Comparison of ENCODE assay signal across 26 cellular contexts in the genomic region with DNA sequence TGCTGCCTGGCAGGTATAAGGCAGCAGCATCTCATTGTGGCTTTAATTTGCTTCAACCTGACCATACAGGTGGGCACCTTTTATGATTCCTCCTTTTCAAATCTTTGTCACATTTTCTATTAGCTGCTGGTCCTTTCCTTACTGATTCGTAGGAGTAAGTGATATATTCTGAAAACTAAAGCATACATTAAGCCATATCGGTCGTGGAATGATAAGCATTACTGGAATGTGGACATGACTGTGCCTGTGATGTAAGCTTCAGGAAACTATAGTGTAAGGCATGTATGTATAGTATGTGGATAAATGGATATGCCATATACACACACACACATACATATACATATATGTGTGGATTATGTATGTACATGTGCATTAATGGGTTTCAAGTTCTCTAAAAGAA. TPM values are rescaled to one million over a fixed set of nuclear protein-coding genes. Genes with fewer than 3 reads are reported as not detected.
A peak's percentile ranks its signal among the peaks of the same experiment; 100 is the strongest.
DNase-seq lines count a peak whose midpoint lies in the region; ATAC-seq and TF ChIP-seq lines count a peak whose summit lies in the region.
"Had no signal": no experiment of that assay in that cellular context is flagged by ENCODE, and none has a peak within 500 bp of the region (broad histone marks: within the 10 kb centered on the region; RNA-seq: fewer than 3 reads in every experiment).

No MANE protein-coding gene starts in this region.

- BruUV-seq in A673 (replicated peaks; lab: Mats Ljungman, UMichigan) (no TSS peak), PC-3 (replicated peaks; lab: Mats Ljungman, UMichigan) (no TSS peak)

- H3K9me3 ChIP-seq in A673 (ENCODE audit: low read depth, low read length, poor library complexity, severe bottlenecking) (no peaks in the 10 kb centered on the region), PC-3 (ENCODE audit: low read length) (no peaks in the 10 kb centered on the region), neuronal stem cell (replicated peaks in 1 of 2; ENCODE audit: control insufficient read depth in 2 of 2, insufficient read depth in 1 of 2, low read depth in 1 of 2, low read length in 2 of 2) (no peaks in the 10 kb centered on the region)
- H3K9me3 ChIP-seq: adrenal gland, left lung, upper lobe of right lung had no signal

- H3K4me1 Mint-ChIP-seq in chondrocyte (ENCODE audit: low read depth), result peaks cover 30% of the 10 kb centered on the region

- H2BK120ac ChIP-seq in neuronal stem cell (ENCODE audit: low read depth, low read length), result no peak overlapping the region

- no peak overlapping the region for H2AFZ ChIP-seq in PC-3 (ENCODE audit: low read length)
- H2AFZ ChIP-seq in neuronal stem cell (ENCODE audit: low read length), result no peak overlapping the region
- H2AFZ ChIP-seq: neural progenitor cell had no signal

- H3K9me2 ChIP-seq in PC-3 (replicated peaks; ENCODE audit: low read length), result no peaks in the 10 kb centered on the region

- ATAC-seq in PC-3 (no peak), HG02571 (IDR thresholded peaks at IDR 0.05; ENCODE audit: unreplicated experiment) (no peak), GM18519 (IDR thresholded peaks at IDR 0.05; ENCODE audit: low FRiP score, unreplicated experiment) (no peak)
- ATAC-seq: left lung; stimulated activated memory B cell treated with anti-CD40 and anti-IgM and Interleukin-4, amounts not matched to agents 10 μg/mL and 1 μg/mL and 100 μg/mL, for 72 hours; upper lobe of right lung had no signal

- H3K4me1 ChIP-seq in A673 (ENCODE audit: insufficient read depth, low read length, poor library complexity, severe bottlenecking) (peaks cover 4% of the 10 kb centered on the region), PC-3 (ENCODE audit: insufficient read depth, low read length) (peaks cover 33% of the 10 kb centered on the region), neuronal stem cell (ENCODE audit: control insufficient read depth in 2 of 2, insufficient read depth in 1 of 2, low read depth in 1 of 2, low read length in 2 of 2) (peaks cover 0 to 1% of the 10 kb centered on the region in 2 donors)
- H3K4me1 ChIP-seq: neural progenitor cell, upper lobe of right lung had no signal

- H3K9me3 Mint-ChIP-seq in chondrocyte (ENCODE audit: low read depth), result no peaks in the 10 kb centered on the region
- H3K9me3 Mint-ChIP-seq: activated CD4-positive, alpha-beta memory T cell treated with anti-CD3 and anti-CD28 coated beads for 36 hours; activated naive CD4-positive, alpha-beta T cell treated with anti-CD3 and anti-CD28 coated beads for 36 hours; CD14-positive monocyte; memory B cell; neural progenitor cell; stimulated activated memory B cell treated with anti-CD40 and anti-IgM and Interleukin-4, amounts not matched to agents 10 μg/mL and 1 μg/mL and 100 μg/mL, for 72 hours had no signal

- peaks cover 5% of the 10 kb centered on the region for H3K79me1 ChIP-seq in neuronal stem cell (ENCODE audit: low read depth, low read length)

- intact Hi-C loops in A673 (cut with micrococcal nuclease; ENCODE audit: unreplicated experiment) (loop anchor here (5.0 kb wide), 1 partner anchor 48 kb away; no protein-coding TSS in a partner anchor), PC-3 (cut with micrococcal nuclease) (no loop called here)

- POLR2A ChIA-PET in A673 (lab: Charles Lee; ENCODE audit: low non-redundant PET), result no interaction called here
- POLR2A ChIA-PET in PC-3 (lab: Charles Lee; ENCODE audit: unreplicated experiment), result no interaction called here

- CTCF ChIA-PET in A673 (lab: Charles Lee), result interaction anchor here (0.5 kb wide), 1 partner anchor 11 kb away, joined by 3 read pairs; no protein-coding TSS in a partner anchor
- CTCF ChIA-PET in PC-3 (lab: Charles Lee), result no interaction called here

- peak overlapping the region; percentile 99 for H3K23ac ChIP-seq in neuronal stem cell (ENCODE audit: low read depth, low read length, poor library complexity)

- H2BK15ac ChIP-seq in neuronal stem cell (ENCODE audit: low read length), result no peak overlapping the region

- no CpG with 5 or more reads among the region's 3 CpGs for WGBS in neuronal stem cell (ENCODE audit: extremely low coverage in 2 of 2, insufficient read length in 2 of 2, insufficient replicate concordance in 1 of 2), 2 donors

- H2AK5ac ChIP-seq in neuronal stem cell (ENCODE audit: low read depth, low read length), result no peak overlapping the region

- H3K4me3 ChIP-seq in A673 (ENCODE audit: low read depth, low read length, poor library complexity, severe bottlenecking) (no peak overlapping the region), PC-3 (ENCODE audit: low read length) (no peak overlapping the region), neuronal stem cell (ENCODE audit: low read length in 2 of 2) (no peak overlapping the region)
- H3K4me3 ChIP-seq: adrenal gland, left lung, neural progenitor cell, upper lobe of right lung had no signal

- no peaks in the 10 kb centered on the region for H3K27me3 Mint-ChIP-seq in chondrocyte (ENCODE audit: low read depth)
- H3K27me3 Mint-ChIP-seq: activated CD4-positive, alpha-beta memory T cell treated with anti-CD3 and anti-CD28 coated beads for 36 hours; memory B cell; progenitor cell of endocrine pancreas; stimulated activated memory B cell treated with anti-CD40 and anti-IgM and Interleukin-4, amounts not matched to agents 10 μg/mL and 1 μg/mL and 100 μg/mL, for 72 hours had no signal

- no peaks in the 10 kb centered on the region for H3K27me3 ChIP-seq in A673 (replicated peaks; ENCODE audit: insufficient read depth, low read depth, low read length, poor library complexity)
- H3K27me3 ChIP-seq in PC-3 (ENCODE audit: low read length), result no peaks in the 10 kb centered on the region
- no peaks in the 10 kb centered on the region for H3K27me3 ChIP-seq in neuronal stem cell (ENCODE audit: control insufficient read depth in 3 of 3, insufficient read depth in 3 of 3, low read depth in 1 of 3, low read length in 3 of 3)
- H3K27me3 ChIP-seq: adrenal gland, left lung, neural progenitor cell, upper lobe of right lung had no signal

- H3K27ac ChIP-seq in A673 (ENCODE audit: low read depth, low read length, poor library complexity, severe bottlenecking) (no peak overlapping the region), PC-3 (ENCODE audit: low read length) (no peak overlapping the region), neuronal stem cell (replicated peaks; ENCODE audit: low read length) (no peak overlapping the region)
- H3K27ac ChIP-seq: adrenal gland, left lung, neural progenitor cell, upper lobe of right lung had no signal

- DNase-seq in A673 (ENCODE audit: low spot score), result peak; percentile 17
- peak; percentile 28 for DNase-seq in PC-3
- DNase-seq in chondrocyte (ENCODE audit: low spot score), result no peak
- DNase-seq in neuronal stem cell (ENCODE audit: low spot score), result no peak
- no peak for DNase-seq in DMS114 treated with DMSO at 0.1 percent for 48 hours (lab: John Stamatoyannopoulos, UW; ENCODE audit: unreplicated experiment)
- no peak for DNase-seq in T1000 (lab: John Stamatoyannopoulos, UW)
- DNase-seq: activated CD4-positive, alpha-beta memory T cell treated with anti-CD3 and anti-CD28 coated beads for 36 hours; activated CD4-positive, alpha-beta T cell treated with anti-CD3 and anti-CD28 coated beads for 1 hour; activated naive CD4-positive, alpha-beta T cell treated with anti-CD3 and anti-CD28 coated beads for 36 hours; adrenal gland; DMS79 treated with DMSO at 0.1 percent for 48 hours; effector CD4-positive, alpha-beta T cell; Karpas-422; left lung; NCI-H1417; NCI-H2029 treated with DMSO at 0.1 percent for 48 hours; NCI-H524 treated with DMSO at 0.1 percent for 48 hours; OCI-M1; upper lobe of right lung had no signal

- H3F3A ChIP-seq in PC-3 (ENCODE audit: low read length, unreplicated experiment), result no peaks in the 10 kb centered on the region

- H3K36me3 ChIP-seq in A673 (ENCODE audit: insufficient read depth, low read length, poor library complexity, severe bottlenecking) (no peaks in the 10 kb centered on the region), PC-3 (ENCODE audit: low read depth, low read length) (no peaks in the 10 kb centered on the region), neuronal stem cell (replicated peaks in 1 of 2; ENCODE audit: control insufficient read depth in 2 of 2, insufficient read depth in 2 of 2, low read length in 2 of 2) (peaks cover 8 to 26% of the 10 kb centered on the region in 2 donors)
- H3K36me3 ChIP-seq: adrenal gland, left lung, neural progenitor cell, upper lobe of right lung had no signal

- TF ChIP-seq CTCF in A673 (conservative IDR thresholded peaks at IDR 0.05; ENCODE audit: low read depth, low read length), result no peak
- TF ChIP-seq CTCF in PC-3 (conservative IDR thresholded peaks at IDR 0.05; ENCODE audit: low read depth, low read length), result no peak
- no peak for TF ChIP-seq CTCF in chondrocyte (IDR thresholded peaks at IDR 0.05)

- H3K4me2 ChIP-seq in PC-3 (ENCODE audit: low read length) (no peak overlapping the region), neuronal stem cell (ENCODE audit: insufficient read depth, low read length, poor library complexity, severe bottlenecking) (peak overlapping the region; percentile 11)
- H3K4me2 ChIP-seq: neural progenitor cell had no signal

- H3K36me3 Mint-ChIP-seq in chondrocyte (ENCODE audit: low read depth), result no peaks in the 10 kb centered on the region
- H3K36me3 Mint-ChIP-seq: activated CD4-positive, alpha-beta memory T cell treated with anti-CD3 and anti-CD28 coated beads for 36 hours had no signal

- H3K4me3 Mint-ChIP-seq in chondrocyte (ENCODE audit: unreplicated experiment), result no peak overlapping the region
- H3K4me3 Mint-ChIP-seq: activated CD4-positive, alpha-beta memory T cell treated with anti-CD3 and anti-CD28 coated beads for 36 hours; activated naive CD4-positive, alpha-beta T cell treated with anti-CD3 and anti-CD28 coated beads for 36 hours; CD14-positive monocyte; memory B cell; neural progenitor cell; stimulated activated memory B cell treated with anti-CD40 and anti-IgM and Interleukin-4, amounts not matched to agents 10 μg/mL and 1 μg/mL and 100 μg/mL, for 72 hours had no signal

- H3K4ac ChIP-seq in neuronal stem cell (ENCODE audit: low read length), result no peak overlapping the region

- no peaks in the 10 kb centered on the region for H3K79me2 ChIP-seq in PC-3 (ENCODE audit: low read length)

- peak overlapping the region; percentile 87 for H2BK5ac ChIP-seq in neuronal stem cell (ENCODE audit: low read length)

- H4K8ac ChIP-seq in neuronal stem cell (ENCODE audit: low read depth, low read length), result no peak overlapping the region

- no peaks in the 10 kb centered on the region for H4K20me1 ChIP-seq in PC-3 (ENCODE audit: low read length)

- no peak overlapping the region for H2BK12ac ChIP-seq in neuronal stem cell (ENCODE audit: low read length)

- peak overlapping the region; percentile 45 for H3K27ac Mint-ChIP-seq in chondrocyte (ENCODE audit: unreplicated experiment)
- H3K27ac Mint-ChIP-seq: activated CD4-positive, alpha-beta memory T cell treated with anti-CD3 and anti-CD28 coated beads for 36 hours; activated naive CD4-positive, alpha-beta T cell treated with anti-CD3 and anti-CD28 coated beads for 36 hours; CD14-positive monocyte; memory B cell; neural progenitor cell; progenitor cell of endocrine pancreas; stimulated activated memory B cell treated with anti-CD40 and anti-IgM and Interleukin-4, amounts not matched to agents 10 μg/mL and 1 μg/mL and 100 μg/mL, for 72 hours had no signal

- H3K9ac ChIP-seq in PC-3 (ENCODE audit: low read length) (no peak overlapping the region), neuronal stem cell (ENCODE audit: low read depth, low read length, poor library complexity) (no peak overlapping the region)
- H3K9ac ChIP-seq: neural progenitor cell had no signal

- no peak overlapping the region for H3K18ac ChIP-seq in neuronal stem cell (ENCODE audit: low read length)

- no peak overlapping the region for H3K14ac ChIP-seq in neuronal stem cell (ENCODE audit: low read length)

- H4K91ac ChIP-seq in neuronal stem cell (ENCODE audit: low read depth, low read length, poor library complexity), result no peak overlapping the region

RNA-seq across cellular contexts. Expression of a gene that starts 20.8 kb away (rescaled TPM):
- 3.6 and 7.5 TPM in 2 replicates for total RNA-seq in A673 (2021)
- 0.23 and 3.2 TPM in 2 replicates for total RNA-seq in PC-3 (2014; rRNA removed)
- 2.6 to 6.0 TPM (median 5.4 TPM) in 3 replicates for total RNA-seq in chondrocyte
- polyA plus RNA-seq in neuronal stem cell (2013, experiment 1 of 2), result 27.0 TPM
- polyA plus RNA-seq in neuronal stem cell (2013, experiment 2 of 2), result 27.1 TPM

RNA-seq across cellular contexts. Expression of a gene that starts 49.0 kb away (rescaled TPM):
- total RNA-seq in A673 (2021) (46.8 and 49.3 TPM in 2 replicates), PC-3 (2014; rRNA removed) (32.3 and 33.7 TPM in 2 replicates), chondrocyte (36.0 to 46.6 TPM (median 36.8 TPM) in 3 replicates)
- polyA plus RNA-seq in neuronal stem cell (2013, experiment 1 of 2), result 23.0 TPM
- 23.7 TPM for polyA plus RNA-seq in neuronal stem cell (2013, experiment 2 of 2)

Comparison
In these comparisons a context has a peak if more than half of its experiments do, and no peak if none do; other contexts are left out.
1. DNase-seq: peak in A673 (single experiment) and PC-3 (single experiment); none in chondrocyte (single experiment), neuronal stem cell (single experiment), DMS114 treated with DMSO at 0.1 percent for 48 hours (single experiment) and T1000 (single experiment).